1 cellular context compared by ENCODE assay signal in the genomic region with DNA sequence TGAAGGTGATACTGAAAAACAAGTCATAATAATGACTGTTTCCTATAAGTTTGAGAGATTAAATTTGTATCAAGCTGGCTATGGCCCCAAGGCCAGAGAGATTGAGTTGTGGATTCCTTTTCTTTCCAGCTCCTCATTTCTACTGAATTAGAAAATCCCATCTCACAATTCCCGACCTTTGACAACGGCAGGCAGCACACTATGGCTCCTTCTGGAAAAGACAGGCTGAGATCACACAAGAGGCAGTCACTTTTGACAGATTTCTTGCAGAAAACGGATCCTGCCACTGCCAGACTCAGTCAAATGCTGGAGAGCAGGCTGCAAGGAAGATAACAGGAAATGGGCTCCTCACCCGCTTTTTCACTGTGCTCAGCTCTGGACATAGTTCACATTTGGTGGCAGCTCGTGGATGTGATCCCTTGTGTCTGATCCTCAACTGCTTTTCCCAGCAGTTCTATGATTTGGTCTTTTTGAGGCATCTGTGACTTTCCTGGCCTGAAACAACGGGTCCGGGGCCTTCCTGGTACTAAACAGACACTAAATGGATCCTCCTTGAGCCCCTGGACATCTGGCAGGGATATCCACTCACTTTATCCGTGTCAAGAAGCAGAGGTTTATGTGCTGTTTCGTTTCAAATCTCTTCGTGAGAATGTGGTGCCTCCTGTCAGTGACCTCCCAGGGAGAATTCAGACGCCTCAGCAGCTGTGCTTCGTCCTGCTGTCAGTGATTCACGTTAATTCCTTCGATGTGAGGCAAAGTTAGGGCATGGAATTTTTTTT.
A peak's percentile ranks its signal among the peaks of the same experiment; 100 is the strongest.
TF ChIP-seq lines count a peak whose summit lies in the region.

No MANE protein-coding gene starts in this region.

TF ChIP-seq in IMR-90, 13 proteins besides CTCF, POLR2A, EP300 and RAD21:
- no peak for TF ChIP-seq CHD1 (IDR thresholded peaks at IDR 0.05; ENCODE audit: low read depth, low read length)
- peak; percentile 86 for TF ChIP-seq RCOR1 (IDR thresholded peaks at IDR 0.05; ENCODE audit: insufficient replicate concordance, low read length)
- peak; percentile 18; the same call in 1 of the 2 replicates for TF ChIP-seq CEBPB (IDR thresholded peaks at IDR 0.05; ENCODE audit: low read depth, low read length)
- TF ChIP-seq NFE2L2 (IDR thresholded peaks at IDR 0.05; ENCODE audit: low read depth, low read length) = no peak
- peak; percentile 50; the same call in 1 of the 2 replicates for TF ChIP-seq BHLHE40 (IDR thresholded peaks at IDR 0.05; ENCODE audit: low read depth, low read length)
- no peak for TF ChIP-seq SMC3 (IDR thresholded peaks at IDR 0.05; ENCODE audit: low read depth, low read length)
- peak; percentile 96 for TF ChIP-seq FOS (IDR thresholded peaks at IDR 0.05; ENCODE audit: low read depth, low read length)
